8 cellular contexts compared by ENCODE assay signal in genomic region chr3:134211797-134212196, GRCh38. TPM values are rescaled to one million over a fixed set of nuclear protein-coding genes. Genes with fewer than 3 reads are reported as not detected.
DNase-seq lines count a peak whose midpoint lies in the region; ATAC-seq and TF ChIP-seq lines count a peak whose summit lies in the region.

No MANE protein-coding gene starts in this region.

- H3K9me3 ChIP-seq in OCI-LY1 (ENCODE audit: low read length): no peaks in the 10 kb centered on the region

- DNase-seq in COR-L47 (lab: John Stamatoyannopoulos, UW) (peak; percentile 37), dorsolateral prefrontal cortex (peak in 5 of 10 donors; percentile 19 to 57 (median 52)), myocyte (ENCODE audit: low read depth) (peak; percentile 62), activated T-cell treated with anti-CD3 and anti-CD28 coated beads for 4 hours (no peak), midbrain (lab: John Stamatoyannopoulos, UW) (no peak)

- intact Hi-C loops in dorsolateral prefrontal cortex (cut with DNase I): loop anchor here (2.0 to 10.0 kb wide), 6 partner anchors 96 to 387 kb away; no protein-coding TSS in a partner anchor

- no peak overlapping the region for H3K4me2 ChIP-seq in OCI-LY1 (ENCODE audit: low read length)

- H2AFZ ChIP-seq in OCI-LY1 (ENCODE audit: low read length): no peak overlapping the region

- H3K27me3 ChIP-seq in OCI-LY1 (ENCODE audit: insufficient read depth, low read length) (no peaks in the 10 kb centered on the region), dorsolateral prefrontal cortex (no peaks in the 10 kb centered on the region)

- no peaks in the 10 kb centered on the region for H3K9me2 ChIP-seq in OCI-LY1 (ENCODE audit: low read depth, low read length)

- no peaks in the 10 kb centered on the region for H3F3A ChIP-seq in OCI-LY1 (ENCODE audit: insufficient read depth, low read length)

- peak; percentile 50 for ATAC-seq in GM19025 (IDR thresholded peaks at IDR 0.05; ENCODE audit: low read depth, unreplicated experiment)
- ATAC-seq in HG03432 (IDR thresholded peaks at IDR 0.05; ENCODE audit: unreplicated experiment): peak; percentile 58

- H3K4me1 ChIP-seq in OCI-LY1 (ENCODE audit: insufficient read depth, low read length, severe bottlenecking): no peaks in the 10 kb centered on the region

- H3K79me2 ChIP-seq in OCI-LY1 (ENCODE audit: insufficient read depth, low read length): no peaks in the 10 kb centered on the region

- no peak overlapping the region for H3K4me3 ChIP-seq in OCI-LY1 (ENCODE audit: low read depth, low read length, poor library complexity, severe bottlenecking)
- H3K4me3 ChIP-seq in dorsolateral prefrontal cortex: no peak overlapping the region

- no peaks in the 10 kb centered on the region for H3K36me3 ChIP-seq in OCI-LY1 (ENCODE audit: insufficient read depth, low read length)

- TF ChIP-seq CTCF in OCI-LY1 (IDR thresholded peaks at IDR 0.05; ENCODE audit: low read length): peak; percentile 83
- TF ChIP-seq CTCF in dorsolateral prefrontal cortex (IDR thresholded peaks at IDR 0.05 in 54 of 56, conservative IDR thresholded peaks at IDR 0.05 in 2 of 56; ENCODE audit: low read depth in 1 of 56, partially characterized antibody in 56 of 56): peak in 54 of 56 donors; percentile 19 to 69 (median 56)

- H3K27ac ChIP-seq in OCI-LY1 (ENCODE audit: low read depth, low read length, poor library complexity, severe bottlenecking) (no peak overlapping the region), dorsolateral prefrontal cortex (peak overlapping the region in 9 of 59 donors; percentile 5 to 43 (median 30))

- no peak overlapping the region for H3K9ac ChIP-seq in OCI-LY1 (ENCODE audit: low read length)

- H4K20me1 ChIP-seq in OCI-LY1 (ENCODE audit: insufficient read depth, low read length): no peaks in the 10 kb centered on the region

RNA-seq across cellular contexts. Expression of gene RYK, which starts 38.9 kb away (rescaled TPM):
- 10 to 100 TPM; 28.9 to 62.9 (median 42.7) TPM for total RNA-seq in dorsolateral prefrontal cortex
- total RNA-seq in myocyte: 47.3 and 51.0 TPM in 2 replicates
- 32.2 TPM for polyA plus RNA-seq in myocyte (2012)

Comparison
In these comparisons a context has a peak if more than half of its experiments do, and no peak if none do; other contexts are left out.
1. DNase-seq: peak in COR-L47 (single experiment) and myocyte (single experiment); none in activated T-cell treated with anti-CD3 and anti-CD28 coated beads for 4 hours (single experiment) and midbrain (single experiment).